Comparison of ENCODE assay signal across 1 cellular context in the genomic region with DNA sequence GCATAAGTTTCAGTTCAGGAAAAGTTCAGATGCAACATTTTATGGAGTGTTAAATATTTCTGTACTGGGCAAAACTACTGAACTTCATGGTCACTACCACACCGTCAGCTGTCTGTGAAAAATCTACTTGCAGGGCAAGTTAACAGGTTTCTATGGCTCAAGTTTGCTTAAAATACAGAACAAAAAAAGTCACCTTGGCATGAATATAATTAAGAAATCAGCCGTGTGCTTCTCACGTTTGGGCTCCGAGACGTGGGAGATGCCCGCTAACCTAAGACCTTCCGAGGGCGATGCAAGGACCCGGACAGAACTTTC.
TF ChIP-seq lines count a peak whose summit lies in the region.

No MANE protein-coding gene starts in this region.

TF ChIP-seq in K562, 482 proteins besides CTCF, POLR2A, EP300 and RAD21 (continued from another document):
- TF ChIP-seq HDAC1 (IDR thresholded peaks at IDR 0.05) = 0 out of 4 replicates have a peak, but pooled peaks of 1 of the 2 experiments have one; percentile 20
- TF ChIP-seq SIN3A (IDR thresholded peaks at IDR 0.05; ENCODE audit: borderline replicate concordance in 2 of 2, control insufficient read depth in 1 of 2, low read depth in 2 of 2, low read length in 2 of 2) = 0 out of 4 replicates have a peak, but pooled peaks of 1 of the 2 experiments have one; percentile 47
- no peak for TF ChIP-seq IRF2 (CRISPR knock-in tag; IDR thresholded peaks at IDR 0.05)
- peak; percentile 7 for TF ChIP-seq TBP (optimal IDR thresholded peaks at IDR 0.05; ENCODE audit: low read depth, low read length)
